ENCODE assay signal across 1 cellular context in genomic region chr19:9130965-9131364, GRCh38.
TF ChIP-seq lines count a peak whose summit lies in the region.

No MANE protein-coding gene starts in this region.

TF ChIP-seq in GM12878, 131 proteins besides CTCF, POLR2A, EP300 and RAD21 (continues in another document):
- TF ChIP-seq MLLT1 (IDR thresholded peaks at IDR 0.05): no peak
- no peak for TF ChIP-seq ATF3 (IDR thresholded peaks at IDR 0.05; ENCODE audit: borderline replicate concordance, extremely low read depth, low read depth, low read length)
- no peak for TF ChIP-seq IRF4 (IDR thresholded peaks at IDR 0.05; ENCODE audit: low read depth, low read length)
- no peak for TF ChIP-seq POLR2AphosphoS2 (IDR thresholded peaks at IDR 0.05; ENCODE audit: low read depth, low read length)
- TF ChIP-seq SPI1 (IDR thresholded peaks at IDR 0.05; ENCODE audit: borderline replicate concordance, insufficient read depth, low read depth, low read length): 0 out of 2 replicates have a peak, but pooled peaks have one; percentile 32
- TF ChIP-seq REST (IDR thresholded peaks at IDR 0.05; ENCODE audit: low read depth, low read length): no peak
- no peak for TF ChIP-seq RELA (IDR thresholded peaks at IDR 0.05; ENCODE audit: borderline replicate concordance, partially characterized antibody)
- TF ChIP-seq BCLAF1 (IDR thresholded peaks at IDR 0.05): no peak
- TF ChIP-seq USF1 (IDR thresholded peaks at IDR 0.05; ENCODE audit: borderline replicate concordance, extremely low read length, insufficient read depth, low read depth, low read length): no peak
- no peak for TF ChIP-seq NKRF (conservative IDR thresholded peaks at IDR 0.05)
- TF ChIP-seq IKZF2 (IDR thresholded peaks at IDR 0.05): peak; percentile 48 to 53; a peak in 2 of 4 replicates
- TF ChIP-seq SRF (IDR thresholded peaks at IDR 0.05; ENCODE audit: low read depth in 2 of 2, low read length in 2 of 2): no peak
- no peak for TF ChIP-seq ZSCAN29 (IDR thresholded peaks at IDR 0.05)
- no peak for TF ChIP-seq RELB (IDR thresholded peaks at IDR 0.05; ENCODE audit: low read depth)
- no peak for TF ChIP-seq USF2 (IDR thresholded peaks at IDR 0.05; ENCODE audit: borderline replicate concordance, low read depth, low read length)
- TF ChIP-seq MTA3 (IDR thresholded peaks at IDR 0.05; ENCODE audit: borderline replicate concordance, low read length): no peak
- no peak for TF ChIP-seq EGR1 (IDR thresholded peaks at IDR 0.05; ENCODE audit: borderline replicate concordance in 1 of 2, low read depth in 2 of 2, low read length in 2 of 2)
- no peak for TF ChIP-seq RB1 (IDR thresholded peaks at IDR 0.05; ENCODE audit: borderline replicate concordance)
- no peak for TF ChIP-seq PAX8 (IDR thresholded peaks at IDR 0.05)
- TF ChIP-seq CEBPZ (IDR thresholded peaks at IDR 0.05; ENCODE audit: low read depth, low read length): no peak
- TF ChIP-seq RCOR1 (conservative IDR thresholded peaks at IDR 0.05; ENCODE audit: low read depth, low read length): no peak
- no peak for TF ChIP-seq RFX5 (IDR thresholded peaks at IDR 0.05; ENCODE audit: low read depth, low read length)
- no peak for TF ChIP-seq ATF2 (IDR thresholded peaks at IDR 0.05; ENCODE audit: low read length)
- no peak for TF ChIP-seq CHD4 (IDR thresholded peaks at IDR 0.05)
- peak; percentile 48; the same call in 1 of the 2 replicates for TF ChIP-seq EED (IDR thresholded peaks at IDR 0.05; ENCODE audit: low read depth)
- TF ChIP-seq NR2F1 (conservative IDR thresholded peaks at IDR 0.05): no peak
- no peak for TF ChIP-seq E2F8 (IDR thresholded peaks at IDR 0.05; ENCODE audit: low read depth, partially characterized antibody)
- TF ChIP-seq POU2F2 (IDR thresholded peaks at IDR 0.05; ENCODE audit: borderline replicate concordance, low read depth, low read length): no peak
- TF ChIP-seq IKZF1 (conservative IDR thresholded peaks at IDR 0.05): peak; percentile 58
